In the genomic region with DNA sequence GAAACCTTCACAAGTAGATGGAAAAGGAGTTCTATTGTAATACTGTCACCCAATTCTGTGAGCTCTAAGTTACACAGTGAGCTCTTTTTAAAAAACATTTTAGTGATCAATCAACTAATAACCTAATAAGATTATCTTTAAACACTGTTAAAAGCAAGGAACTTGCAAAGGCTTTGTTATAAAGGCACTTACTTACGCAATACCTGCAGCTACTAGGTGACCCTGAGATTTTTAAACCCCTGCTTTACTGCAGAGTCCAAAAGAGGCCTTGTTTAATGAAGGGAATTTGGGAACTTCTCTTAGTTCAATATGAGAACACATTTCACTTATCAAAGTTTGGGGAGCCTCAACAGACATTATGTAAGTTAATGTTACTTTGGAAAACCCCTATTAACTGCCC, we compare ENCODE assay signal across 3 cellular contexts.
TF ChIP-seq lines count a peak whose summit lies in the region.

No MANE protein-coding gene starts in this region.

TF ChIP-seq in A549, 52 proteins besides CTCF, POLR2A, EP300 and RAD21:
- TF ChIP-seq CEBPB (IDR thresholded peaks at IDR 0.05): peak; percentile 59 to 82; a peak in 3 of 4 replicates
- TF ChIP-seq HMGXB4 (CRISPR knock-in tag; IDR thresholded peaks at IDR 0.05; ENCODE audit: borderline replicate concordance): no peak

TF ChIP-seq in Ishikawa, 13 proteins besides CTCF, POLR2A, EP300 and RAD21:
- no peak for TF ChIP-seq FOXM1 (IDR thresholded peaks at IDR 0.05; ENCODE audit: borderline replicate concordance, low read depth)
- peak; percentile 71 for TF ChIP-seq CEBPB (IDR thresholded peaks at IDR 0.05)
TF ChIP-seq in Ishikawa: peak in this region for 1.

TF ChIP-seq in H1, 55 proteins besides CTCF, POLR2A, EP300 and RAD21:
- TF ChIP-seq CEBPB (IDR thresholded peaks at IDR 0.05; ENCODE audit: low read depth, low read length) (peak; percentile 93), POLR2AphosphoS5 (IDR thresholded peaks at IDR 0.05; ENCODE audit: low read depth, low read length) (no peak)
